22 cellular contexts compared by ENCODE assay signal in genomic region chr11:35079581-35079980, GRCh38. TPM values are rescaled to one million over a fixed set of nuclear protein-coding genes. Genes with fewer than 3 reads are reported as not detected.
DNase-seq lines count a peak whose midpoint lies in the region; ATAC-seq and TF ChIP-seq lines count a peak whose summit lies in the region.
"Had no signal": no experiment of that assay in that cellular context is flagged by ENCODE, and none has a peak within 500 bp of the region (broad histone marks: within the 10 kb centered on the region; RNA-seq: fewer than 3 reads in every experiment).

No MANE protein-coding gene starts in this region.

- no peak overlapping the region for H3K9ac ChIP-seq in IMR-90 (ENCODE audit: low read depth, low read length)

- no TSS peak for BruUV-seq in IMR-90 (replicated peaks; lab: Mats Ljungman, UMichigan)

- peak overlapping the region; percentile 83 for H2AK5ac ChIP-seq in IMR-90 (ENCODE audit: low read depth, low read length)

- no peaks in the 10 kb centered on the region for H4K20me1 ChIP-seq in IMR-90 (ENCODE audit: insufficient read depth, low read length)

- H3K4me1 ChIP-seq in IMR-90 (ENCODE audit: control insufficient read depth, insufficient read depth, low read length) (peaks cover 21% of the 10 kb centered on the region), spleen (peaks cover 38 to 87% (median 68%) of the 10 kb centered on the region in 6 donors)
- H3K4me1 ChIP-seq: testis had no signal

- H3K4me2 ChIP-seq in IMR-90 (ENCODE audit: low read depth, low read length) = no peak overlapping the region

- peak overlapping the region; percentile 45 for H3K4me3 Mint-ChIP-seq in activated naive CD4-positive, alpha-beta T cell treated with anti-CD3 and anti-CD28 coated beads, Interleukin-2, amount 50 U/mL, for 24 hours
- H3K4me3 Mint-ChIP-seq in activated T-helper 17 cell treated with anti-CD3 and anti-CD28 coated beads, Interleukin-2, amount 50 U/mL, for 72 hours = peak overlapping the region; percentile 71

- H3K4me1 Mint-ChIP-seq in activated naive CD4-positive, alpha-beta T cell treated with anti-CD3 and anti-CD28 coated beads, Interleukin-2, amount 50 U/mL, for 24 hours = peaks cover 89% of the 10 kb centered on the region
- H3K4me1 Mint-ChIP-seq in activated T-helper 17 cell treated with anti-CD3 and anti-CD28 coated beads, Interleukin-2, amount 50 U/mL, for 72 hours = peaks cover 70% of the 10 kb centered on the region

- H3K9me1 ChIP-seq in IMR-90 (ENCODE audit: insufficient read depth, low read length) = peaks cover 20% of the 10 kb centered on the region

- WGBS in IMR-90 (ENCODE audit: extremely low coverage in 2 of 2, insufficient read length in 1 of 2), 2 experiments = no CpG with 5 or more reads among the region's 4 CpGs
- 43 to 72% (median 58%) methylated on average over 4 of the region's 4 CpGs for WGBS in spleen, 5 donors

- peak overlapping the region; percentile 68; the same call in 1 of the 2 replicates for H2BK20ac ChIP-seq in IMR-90 (ENCODE audit: low read depth, low read length)

- H3K18ac ChIP-seq in IMR-90 (ENCODE audit: low read depth, low read length) = no peak overlapping the region

- H2BK120ac ChIP-seq in IMR-90 (ENCODE audit: low read depth, low read length) = peak overlapping the region; percentile 21; the same call in 1 of the 2 replicates

- peak overlapping the region; percentile 13; the same call in 1 of the 2 replicates for H4K91ac ChIP-seq in IMR-90 (ENCODE audit: insufficient read depth, low read depth, low read length)

- peak overlapping the region; percentile 39; the same call in 1 of the 2 replicates for H3K14ac ChIP-seq in IMR-90 (replicated peaks; ENCODE audit: low read depth, low read length)

- TF ChIP-seq POLR2A in IMR-90 (IDR thresholded peaks at IDR 0.05; ENCODE audit: low read depth, low read length) (no peak), spleen (IDR thresholded peaks at IDR 0.05) (no peak)

- H3K27ac Mint-ChIP-seq in activated naive CD4-positive, alpha-beta T cell treated with anti-CD3 and anti-CD28 coated beads, Interleukin-2, amount 50 U/mL, for 24 hours = peak overlapping the region; percentile 99
- peak overlapping the region in 1 of 2 donors; percentile 95 for H3K27ac Mint-ChIP-seq in activated naive CD4-positive, alpha-beta T cell treated with anti-CD3 and anti-CD28 coated beads, Interleukin-2, amount 50 U/mL, for 72 hours
- no peak overlapping the region for H3K27ac Mint-ChIP-seq in activated T-helper 17 cell treated with anti-CD3 and anti-CD28 coated beads, Interleukin-2, amount 50 U/mL, for 72 hours

- H3K36me3 ChIP-seq in IMR-90 (ENCODE audit: control insufficient read depth, insufficient read depth, low read length) (no peaks in the 10 kb centered on the region), spleen (no peaks in the 10 kb centered on the region)
- H3K36me3 ChIP-seq: cardiac muscle cell had no signal

- H3K4me3 ChIP-seq in IMR-90 (ENCODE audit: insufficient read depth, low read depth, low read length) = no peak overlapping the region
- H3K4me3 ChIP-seq in spleen = no peak overlapping the region
- H3K4me3 ChIP-seq: cardiac muscle cell, lung, testis had no signal

- TF ChIP-seq RAD21 in IMR-90 (IDR thresholded peaks at IDR 0.05; ENCODE audit: low read length) = no peak

- ATAC-seq in activated naive CD4-positive, alpha-beta T cell treated with anti-CD3 and anti-CD28 coated beads, Interleukin-2, amount 50 U/mL, for 72 hours = no peak
- ATAC-seq in IMR-90 (ENCODE audit: low read depth) (no peak), HG02852 (IDR thresholded peaks at IDR 0.05; ENCODE audit: unreplicated experiment) (no peak), HG03039 (IDR thresholded peaks at IDR 0.05; ENCODE audit: unreplicated experiment) (no peak)
- ATAC-seq in activated T-helper 17 cell treated with anti-CD3 and anti-CD28 coated beads, Interleukin-2, amount 50 U/mL, for 72 hours (replicated peaks) = no peak
- ATAC-seq: HCT116 had no signal

- H3K9me3 Mint-ChIP-seq in activated naive CD4-positive, alpha-beta T cell treated with anti-CD3 and anti-CD28 coated beads, Interleukin-2, amount 50 U/mL, for 24 hours = no peaks in the 10 kb centered on the region
- H3K9me3 Mint-ChIP-seq in activated naive CD4-positive, alpha-beta T cell treated with anti-CD3 and anti-CD28 coated beads, Interleukin-2, amount 50 U/mL, for 72 hours = peaks cover 5 to 13% of the 10 kb centered on the region in 2 donors
- peaks cover 5% of the 10 kb centered on the region for H3K9me3 Mint-ChIP-seq in activated T-helper 17 cell treated with anti-CD3 and anti-CD28 coated beads, Interleukin-2, amount 50 U/mL, for 72 hours

- no peak overlapping the region for H4K8ac ChIP-seq in IMR-90 (ENCODE audit: low read depth in 2 of 2, low read length in 2 of 2)

- no peak overlapping the region for H3K27ac ChIP-seq in IMR-90 (ENCODE audit: insufficient read depth, low read length)
- peak overlapping the region in 5 of 8 donors; percentile 8 to 88 (median 83) for H3K27ac ChIP-seq in spleen
- H3K27ac ChIP-seq: cardiac muscle cell, testis had no signal

- no peaks in the 10 kb centered on the region for H3K27me3 Mint-ChIP-seq in activated naive CD4-positive, alpha-beta T cell treated with anti-CD3 and anti-CD28 coated beads, Interleukin-2, amount 50 U/mL, for 24 hours
- no peaks in the 10 kb centered on the region for H3K27me3 Mint-ChIP-seq in activated T-helper 17 cell treated with anti-CD3 and anti-CD28 coated beads, Interleukin-2, amount 50 U/mL, for 72 hours
- H3K27me3 Mint-ChIP-seq: activated T-cell treated with anti-CD3 and anti-CD28 coated beads, Interleukin-2, amount 50 U/mL, for 24 hours had no signal

- no peak overlapping the region for H2AFZ ChIP-seq in IMR-90 (replicated peaks; ENCODE audit: low read length, poor library complexity)

- no peak for TF ChIP-seq CTCF in IMR-90 (conservative IDR thresholded peaks at IDR 0.05; ENCODE audit: low read depth, low read length)
- TF ChIP-seq CTCF in spleen (IDR thresholded peaks at IDR 0.05 in 8 of 11, conservative IDR thresholded peaks at IDR 0.05 in 3 of 11) = no peak

- DNase-seq in activated naive CD4-positive, alpha-beta T cell treated with anti-CD3 and anti-CD28 coated beads, Interleukin-2, amount 50 U/mL, for 72 hours (ENCODE audit: low spot score in 2 of 2) = no peak
- DNase-seq in IMR-90 (no peak), spleen (no peak), AG08395 (ENCODE audit: low spot score) (no peak)
- DNase-seq: activated naive CD4-positive, alpha-beta T cell; activated T-cell treated with anti-CD3 and anti-CD28 coated beads, Interleukin-2, amount 50 U/mL, for 24 hours; aorta; C1 segment of cervical spinal cord; NCI-H1092 treated with DMSO at 0.1 percent for 48 hours; NCI-H1930; NCI-H526 treated with DMSO at 0.1 percent for 48 hours; RPMI8226; small intestine; stimulated activated CD4-positive, alpha-beta T cell treated with anti-CD3 and anti-CD28 coated beads, Interleukin-2, amount 100 ng/mL, for 24 hours; testis had no signal

- no peak overlapping the region for H3K56ac ChIP-seq in IMR-90 (ENCODE audit: extremely low read depth, insufficient read depth, low read length)

- intact Hi-C loops in IMR-90 (cut with micrococcal nuclease) (no loop called here), spleen (cut with DNase I; ENCODE audit: low total_unique reads) (no loop called here)

- H3K4ac ChIP-seq in IMR-90 (ENCODE audit: low read depth, low read length) = peak overlapping the region; percentile 66

- dilution Hi-C loops in IMR-90 (cut with HindIII; ENCODE audit: low sequenced_read_pairs, unreplicated experiment) = no loop called here

- in situ Hi-C loops in IMR-90 (cut with MboI; ENCODE audit: low sequenced_read_pairs) = no loop called here

- no peak overlapping the region for H4K5ac ChIP-seq in IMR-90 (ENCODE audit: low read depth, low read length)

- H3K9me3 ChIP-seq in IMR-90 (ENCODE audit: control insufficient read depth, insufficient read depth, low read length) (no peaks in the 10 kb centered on the region), spleen (no peaks in the 10 kb centered on the region)
- H3K9me3 ChIP-seq: testis had no signal

- peaks cover 0 to 24% of the 10 kb centered on the region in 2 experiments; a peak in 2 of 4 replicates for H3K79me1 ChIP-seq in IMR-90 (ENCODE audit: low read depth in 1 of 2, low read length in 2 of 2)

- H3K36me3 Mint-ChIP-seq in activated naive CD4-positive, alpha-beta T cell treated with anti-CD3 and anti-CD28 coated beads, Interleukin-2, amount 50 U/mL, for 24 hours = peaks cover 4% of the 10 kb centered on the region
- H3K36me3 Mint-ChIP-seq in activated naive CD4-positive, alpha-beta T cell treated with anti-CD3 and anti-CD28 coated beads, Interleukin-2, amount 50 U/mL, for 72 hours = peaks cover 11 to 21% of the 10 kb centered on the region in 2 donors
- H3K36me3 Mint-ChIP-seq in activated T-helper 17 cell treated with anti-CD3 and anti-CD28 coated beads, Interleukin-2, amount 50 U/mL, for 72 hours (ENCODE audit: low read depth) = no peaks in the 10 kb centered on the region

- H3K23ac ChIP-seq in IMR-90 (ENCODE audit: low read depth, low read length) = no peak overlapping the region; the same call in 1 of the 2 replicates

- H2AK9ac ChIP-seq in IMR-90 (replicated peaks; ENCODE audit: low read depth, low read length, poor library complexity) = no peak overlapping the region

- no peaks in the 10 kb centered on the region for H3K27me3 ChIP-seq in IMR-90 (ENCODE audit: control insufficient read depth, insufficient read depth, low read length)
- no peaks in the 10 kb centered on the region for H3K27me3 ChIP-seq in spleen (replicated peaks in 1 of 7)
- H3K27me3 ChIP-seq: cardiac muscle cell, testis had no signal

- peak overlapping the region; percentile 85; the same call in 2 of the 3 replicates for H2BK15ac ChIP-seq in IMR-90 (ENCODE audit: low read depth, low read length)

- no peak overlapping the region for H2BK5ac ChIP-seq in IMR-90 (ENCODE audit: low read depth, low read length, poor library complexity, severe bottlenecking)

- CTCF ChIA-PET in IMR-90 (lab: Yijun Ruan, JAX) = no interaction called here

- POLR2A ChIA-PET in IMR-90 (lab: Charles Lee; ENCODE audit: unreplicated experiment) = no interaction called here

TF ChIP-seq in IMR-90, 13 proteins besides CTCF, POLR2A, EP300 and RAD21 (continues in another document):
- no peak for TF ChIP-seq CEBPB (IDR thresholded peaks at IDR 0.05; ENCODE audit: low read depth, low read length)

RNA-seq across cellular contexts. Expression of gene CD44, which starts 59.4 kb away (rescaled TPM):
- 100 to 1,000 TPM; 321 to 381 TPM for total RNA-seq in activated naive CD4-positive, alpha-beta T cell treated with anti-CD3 and anti-CD28 coated beads, Interleukin-2, amount 50 U/mL, for 72 hours
- total RNA-seq in IMR-90 (2012; rRNA removed) (341 and 357 TPM in 2 replicates), spleen (100 to 1,000 TPM; 200 to 521 (median 348) TPM)
- polyA plus RNA-seq in IMR-90 (2012; rRNA removed) (947 and 1,094 TPM in 2 replicates), spleen (100 to 1,000 TPM in 1 of 3 donors, 10 to 100 TPM in 2; 60.9 to 103 (median 71.8) TPM)
- polyA plus RNA-seq in IMR-90 (2012; cell fraction: cytosol; rRNA removed) = 502 and 1,091 TPM in 2 replicates
- 461 and 652 TPM in 2 replicates for polyA plus RNA-seq in IMR-90 (2012; cell fraction: nucleus; rRNA removed; ENCODE audit: low replicate concordance)
- total RNA-seq in activated T-helper 17 cell treated with anti-CD3 and anti-CD28 coated beads, Interleukin-2, amount 50 U/mL, for 72 hours = 100 to 1,000 TPM; 408 to 664 TPM
